Comparison of ENCODE assay signal across 8 cellular contexts in genomic region chr12:52119398-52120254, GRCh38. TPM values are rescaled to one million over a fixed set of nuclear protein-coding genes. Genes with fewer than 3 reads are reported as not detected.
A peak's percentile ranks its signal among the peaks of the same experiment; 100 is the strongest.
DNase-seq lines count a peak whose midpoint lies in the region; ATAC-seq and TF ChIP-seq lines count a peak whose summit lies in the region.

No MANE protein-coding gene starts in this region.

- no peak overlapping the region for H3K27ac Mint-ChIP-seq in activated T-cell treated with anti-CD3 and anti-CD28 coated beads, Interleukin-2, amount 50 U/mL, for 24 hours

- ATAC-seq in left ventricle myocardium superior: peak; percentile 63
- ATAC-seq in GM21576 (IDR thresholded peaks at IDR 0.05; ENCODE audit: unreplicated experiment): no peak

- no peaks in the 10 kb centered on the region for H3K36me3 Mint-ChIP-seq in activated T-cell treated with anti-CD3 and anti-CD28 coated beads, Interleukin-2, amount 50 U/mL, for 24 hours (ENCODE audit: low read depth)

- peaks cover 38% of the 10 kb centered on the region for H3K27me3 Mint-ChIP-seq in activated T-cell treated with anti-CD3 and anti-CD28 coated beads, Interleukin-2, amount 50 U/mL, for 24 hours

- H3K4me3 Mint-ChIP-seq in activated T-cell treated with anti-CD3 and anti-CD28 coated beads, Interleukin-2, amount 50 U/mL, for 24 hours: no peak overlapping the region

- H3K4me1 Mint-ChIP-seq in activated T-cell treated with anti-CD3 and anti-CD28 coated beads, Interleukin-2, amount 50 U/mL, for 24 hours (ENCODE audit: low read depth): peaks cover 37% of the 10 kb centered on the region

- TF ChIP-seq CTCF in GM12875 (IDR thresholded peaks at IDR 0.05; ENCODE audit: borderline replicate concordance, insufficient read depth, low read depth, low read length): peak; percentile 92

- no peak overlapping the region for H3K4me3 ChIP-seq in GM12875 (ENCODE audit: low read depth, low read length)

- DNase-seq in AG08395 (ENCODE audit: low spot score) (peak; percentile 27), NCI-H345 (lab: John Stamatoyannopoulos, UW) (peak; percentile 41), left ventricle myocardium superior (peak; percentile 53), NCI-H1105 (lab: John Stamatoyannopoulos, UW) (no peak)
- DNase-seq in activated T-cell treated with anti-CD3 and anti-CD28 coated beads, Interleukin-2, amount 50 U/mL, for 24 hours: peak; percentile 63
- DNase-seq in stimulated activated CD8-positive, alpha-beta memory T cell treated with anti-CD3 and anti-CD28 coated beads, Interleukin-4, amount 100 ng/mL, for 48 hours: peak; percentile 62

- intact Hi-C loops in left ventricle myocardium superior (cut with micrococcal nuclease): no loop called here

- no peaks in the 10 kb centered on the region for H3K9me3 Mint-ChIP-seq in activated T-cell treated with anti-CD3 and anti-CD28 coated beads, Interleukin-2, amount 50 U/mL, for 24 hours

RNA-seq across cellular contexts. Expression of gene SMIM41, which starts 40.1 kb away (rescaled TPM):
- not detected for total RNA-seq in left ventricle myocardium superior

RNA-seq across cellular contexts. Expression of gene ATG101, which starts 49.8 kb away (rescaled TPM):
- 26.5 TPM for total RNA-seq in left ventricle myocardium superior
